In the genomic region with DNA sequence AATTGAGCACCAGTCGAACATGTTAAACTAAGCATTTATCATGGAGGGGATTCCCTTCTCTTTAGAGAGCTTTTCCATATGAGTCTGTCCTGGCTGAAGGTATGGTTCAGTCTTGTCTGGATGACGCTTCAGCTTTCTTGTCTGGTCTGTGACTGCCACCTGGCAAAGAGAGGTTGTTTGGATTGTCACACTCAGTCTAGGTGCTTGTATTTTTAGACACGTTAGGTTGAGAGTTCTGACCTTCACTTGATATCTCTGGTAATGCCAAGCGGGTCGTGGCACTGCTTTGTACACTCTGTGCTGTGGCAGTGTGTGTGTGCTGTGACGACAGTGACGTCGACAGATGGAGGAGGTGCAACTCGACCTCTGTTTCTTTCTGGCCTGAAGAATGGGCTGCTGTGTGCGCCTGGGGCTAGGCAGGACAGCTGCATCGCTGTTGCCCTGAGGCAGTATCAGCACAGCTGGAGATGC, we compare ENCODE assay signal across 13 cellular contexts. TPM values are rescaled to one million over a fixed set of nuclear protein-coding genes. Genes with fewer than 3 reads are reported as not detected.
DNase-seq lines count a peak whose midpoint lies in the region; ATAC-seq and TF ChIP-seq lines count a peak whose summit lies in the region.
"Had no signal": no experiment of that assay in that cellular context is flagged by ENCODE, and none has a peak within 500 bp of the region (broad histone marks: within the 10 kb centered on the region; RNA-seq: fewer than 3 reads in every experiment).

No MANE protein-coding gene starts in this region.

- POLR2A ChIA-PET in MCF 10A (lab: Yijun Ruan, JAX), result interaction anchor here (0.8 to 4.6 kb wide), 5 partner anchors 11 to 268 kb away, joined by 3 to 56 read pairs (median 5); a partner anchor contains a TSS

- H3K4me1 Mint-ChIP-seq in MCF 10A (ENCODE audit: insufficient read depth, unreplicated experiment) (peaks cover 13% of the 10 kb centered on the region), type B pancreatic cell (ENCODE audit: unreplicated experiment) (peaks cover 15% of the 10 kb centered on the region)
- H3K4me1 Mint-ChIP-seq in dendritic cell treated with granulocyte-macrophage colony-stimulating factor and Interleukin-4, amounts not matched to agents 40 ng/mL and 50 ng/mL, for 4 days (ENCODE audit: low read depth), result peaks cover 33% of the 10 kb centered on the region

- no peak overlapping the region for H3K4me3 ChIP-seq in mammary epithelial cell (replicated peaks in 1 of 3; ENCODE audit: insufficient read depth in 1 of 3, low read depth in 2 of 3, low read length in 3 of 3)
- H3K4me3 ChIP-seq in liver (ENCODE audit: low read depth in 1 of 3, low read length in 3 of 3), result no peak overlapping the region
- H3K4me3 ChIP-seq: HAP-1 had no signal

- TF ChIP-seq CTCF in MCF 10A (IDR thresholded peaks at IDR 0.05; ENCODE audit: unreplicated experiment) (no peak), mammary epithelial cell (conservative IDR thresholded peaks at IDR 0.05 in 1 of 2, IDR thresholded peaks at IDR 0.05 in 1 of 2; ENCODE audit: extremely low read depth in 1 of 2, insufficient read depth in 1 of 2, low read depth in 1 of 2, low read length in 2 of 2) (no peak), liver (IDR thresholded peaks at IDR 0.05; ENCODE audit: low read depth, low read length, missing input control) (peak; percentile 10), type B pancreatic cell (conservative IDR thresholded peaks at IDR 0.05) (no peak), omental fat pad (IDR thresholded peaks at IDR 0.05) (no peak)

- in situ Hi-C loops in mammary epithelial cell (cut with MboI; ENCODE audit: low sequenced_read_pairs in 2 of 2), result no loop called here

- CTCF ChIA-PET in MCF 10A (lab: Yijun Ruan, JAX), result interaction anchor here (0.6 to 7.5 kb wide), 6 partner anchors 9 to 199 kb away, joined by 3 to 84 read pairs (median 4); no protein-coding TSS in a partner anchor
- CTCF ChIA-PET in mammary epithelial cell (lab: Charles Lee; ENCODE audit: low non-redundant PET), result no interaction called here

- TF ChIP-seq RAD21 in liver (IDR thresholded peaks at IDR 0.05), result peak; percentile 63 to 72

- H3K27me3 ChIP-seq in mammary epithelial cell (ENCODE audit: insufficient read depth, low read length) (no peaks in the 10 kb centered on the region), liver (ENCODE audit: control insufficient read depth in 4 of 4, insufficient read depth in 4 of 4, low read length in 3 of 4) (no peaks in the 10 kb centered on the region)

- H3K9me3 Mint-ChIP-seq in MCF 10A (ENCODE audit: unreplicated experiment) (no peaks in the 10 kb centered on the region), type B pancreatic cell (no peaks in the 10 kb centered on the region)
- no peaks in the 10 kb centered on the region for H3K9me3 Mint-ChIP-seq in dendritic cell treated with granulocyte-macrophage colony-stimulating factor and Interleukin-4, amounts not matched to agents 40 ng/mL and 50 ng/mL, for 4 days
- H3K9me3 Mint-ChIP-seq: activated T-helper 1 cell treated with anti-CD3 and anti-CD28 coated beads, Interleukin-12 subunit alpha, Interleukin-12 subunit beta, Interleukin-2, Interleukin-4 antibody, amounts not matched to agents 30 ng/mL and 10 ng/mL and 1 ng/mL, durations not matched to agents 14 hours and 24 hours and 36 hours had no signal

- ATAC-seq in omental fat pad (ENCODE audit: low FRiP score), result no peak

- 61% methylated on average over 11 of the region's 11 CpGs for WGBS in mammary epithelial cell (ENCODE audit: low coverage, missing lambda C conversion rate)
- 37% methylated on average over 11 of the region's 11 CpGs for WGBS in liver

- H3K79me2 ChIP-seq in mammary epithelial cell (ENCODE audit: insufficient read depth, low read length), result peaks cover 92% of the 10 kb centered on the region

- no peaks in the 10 kb centered on the region for H3K9me3 ChIP-seq in mammary epithelial cell (replicated peaks; ENCODE audit: insufficient read depth, low read length)
- H3K9me3 ChIP-seq in liver (ENCODE audit: control insufficient read depth in 4 of 4, low read length in 3 of 4), result no peaks in the 10 kb centered on the region
- H3K9me3 ChIP-seq: HAP-1 had no signal

- intact Hi-C loops in MCF 10A (cut with micrococcal nuclease) (no loop called here), mammary epithelial cell (cut with micrococcal nuclease) (no loop called here)
- intact Hi-C loops in dendritic cell treated with granulocyte-macrophage colony-stimulating factor and Interleukin-4, amounts not matched to agents 40 ng/mL and 50 ng/mL, for 4 days (cut with micrococcal nuclease), result no loop called here

- H3K36me3 Mint-ChIP-seq in MCF 10A (ENCODE audit: insufficient read depth, unreplicated experiment), result peaks cover 21% of the 10 kb centered on the region
- peaks cover 39% of the 10 kb centered on the region for H3K36me3 Mint-ChIP-seq in dendritic cell treated with granulocyte-macrophage colony-stimulating factor and Interleukin-4, amounts not matched to agents 40 ng/mL and 50 ng/mL, for 4 days (ENCODE audit: low read depth)
- H3K36me3 Mint-ChIP-seq in type B pancreatic cell, result peaks cover 6% of the 10 kb centered on the region

- H3K27ac Mint-ChIP-seq in MCF 10A (ENCODE audit: low read depth, unreplicated experiment), result peak overlapping the region; percentile 40
- H3K27ac Mint-ChIP-seq in dendritic cell treated with granulocyte-macrophage colony-stimulating factor and Interleukin-4, amounts not matched to agents 40 ng/mL and 50 ng/mL, for 4 days, result peak overlapping the region; percentile 24
- H3K27ac Mint-ChIP-seq in type B pancreatic cell, result peak overlapping the region; percentile 75
- H3K27ac Mint-ChIP-seq: activated T-helper 1 cell treated with anti-CD3 and anti-CD28 coated beads, Interleukin-12 subunit alpha, Interleukin-12 subunit beta, Interleukin-2, Interleukin-4 antibody, amounts not matched to agents 30 ng/mL and 10 ng/mL and 1 ng/mL, durations not matched to agents 14 hours and 24 hours and 36 hours had no signal

- no peaks in the 10 kb centered on the region for H3K36me3 ChIP-seq in mammary epithelial cell (ENCODE audit: insufficient read depth, low read length)
- H3K36me3 ChIP-seq in liver (ENCODE audit: control insufficient read depth in 4 of 4, insufficient read depth in 3 of 4, low read depth in 1 of 4, low read length in 3 of 4), result no peaks in the 10 kb centered on the region

- H2AFZ ChIP-seq in mammary epithelial cell (ENCODE audit: low read depth, low read length), result no peak overlapping the region

- dilution Hi-C loops in mammary epithelial cell (cut with HindIII; ENCODE audit: low sequenced_read_pairs), result no loop called here

- H3K27me3 Mint-ChIP-seq in MCF 10A (ENCODE audit: insufficient read depth, unreplicated experiment) (no peaks in the 10 kb centered on the region), type B pancreatic cell (no peaks in the 10 kb centered on the region)
- no peaks in the 10 kb centered on the region for H3K27me3 Mint-ChIP-seq in dendritic cell treated with granulocyte-macrophage colony-stimulating factor and Interleukin-4, amounts not matched to agents 40 ng/mL and 50 ng/mL, for 4 days

- no peak for DNase-seq in MCF 10A (ENCODE audit: unreplicated experiment)
- no peak for DNase-seq in mammary epithelial cell
- no peak for DNase-seq in type B pancreatic cell (ENCODE audit: extremely low spot score, unreplicated experiment)
- DNase-seq in NCI-H2081 treated with DMSO at 0.1 percent for 48 hours (lab: John Stamatoyannopoulos, UW), result no peak
- DNase-seq in DMS 273 treated with DMSO at 0.1 percent for 48 hours (lab: John Stamatoyannopoulos, UW), result no peak
- no peak for DNase-seq in omental fat pad (ENCODE audit: low spot score)
- DNase-seq: cerebellar nuclear complex; foreskin melanocyte; stimulated activated CD4-positive, alpha-beta T cell treated with anti-CD3 and anti-CD28 coated beads, Interleukin-2, amount 100 ng/mL, for 24 hours had no signal

- H3K4me1 ChIP-seq in mammary epithelial cell (ENCODE audit: insufficient read depth, low read length), result no peaks in the 10 kb centered on the region
- peaks cover 4 to 19% (median 15%) of the 10 kb centered on the region in 4 donors for H3K4me1 ChIP-seq in liver (ENCODE audit: control insufficient read depth in 4 of 4, insufficient read depth in 4 of 4, low read length in 3 of 4)

- H3K4me3 Mint-ChIP-seq in MCF 10A (ENCODE audit: unreplicated experiment), result no peak overlapping the region
- no peak overlapping the region for H3K4me3 Mint-ChIP-seq in dendritic cell treated with granulocyte-macrophage colony-stimulating factor and Interleukin-4, amounts not matched to agents 40 ng/mL and 50 ng/mL, for 4 days
- no peak overlapping the region for H3K4me3 Mint-ChIP-seq in type B pancreatic cell
- H3K4me3 Mint-ChIP-seq: activated T-helper 1 cell treated with anti-CD3 and anti-CD28 coated beads, Interleukin-12 subunit alpha, Interleukin-12 subunit beta, Interleukin-2, Interleukin-4 antibody, amounts not matched to agents 30 ng/mL and 10 ng/mL and 1 ng/mL, durations not matched to agents 14 hours and 24 hours and 36 hours had no signal

- BruUV-seq in MCF 10A (replicated peaks; lab: Mats Ljungman, UMichigan) (no TSS peak), mammary epithelial cell (replicated peaks; lab: Mats Ljungman, UMichigan) (no TSS peak)

- no peak overlapping the region for H3K4me2 ChIP-seq in mammary epithelial cell (ENCODE audit: insufficient read depth, low read depth, low read length)

- no peak overlapping the region for H3K9ac ChIP-seq in mammary epithelial cell (ENCODE audit: insufficient read depth, low read length)
- peak overlapping the region in 1 of 2 donors; percentile 71 for H3K9ac ChIP-seq in liver (ENCODE audit: low read depth in 1 of 2, low read length in 2 of 2)

- no peaks in the 10 kb centered on the region for H4K20me1 ChIP-seq in mammary epithelial cell (ENCODE audit: insufficient read depth, low read length)

- H3K27ac ChIP-seq in mammary epithelial cell (ENCODE audit: insufficient read depth, low read depth, low read length), result no peak overlapping the region
- H3K27ac ChIP-seq in liver (ENCODE audit: low read depth in 1 of 2, low read length in 2 of 2), result peak overlapping the region; percentile 45 to 79

TF ChIP-seq in liver, 16 proteins besides CTCF, POLR2A, EP300 and RAD21 (continues in another document):
- TF ChIP-seq, protein P1, sequence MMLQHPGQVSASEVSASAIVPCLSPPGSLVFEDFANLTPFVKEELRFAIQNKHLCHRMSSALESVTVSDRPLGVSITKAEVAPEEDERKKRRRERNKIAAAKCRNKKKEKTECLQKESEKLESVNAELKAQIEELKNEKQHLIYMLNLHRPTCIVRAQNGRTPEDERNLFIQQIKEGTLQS (IDR thresholded peaks at IDR 0.05), result no peak
- TF ChIP-seq YY1 (IDR thresholded peaks at IDR 0.05), result peak; percentile 71
- peak; percentile 68 for TF ChIP-seq TAF1 (conservative IDR thresholded peaks at IDR 0.05)

RNA-seq across cellular contexts. Expression of a gene that starts 12.6 kb away (rescaled TPM):
- 16.5 and 25.5 TPM in 2 replicates for total RNA-seq in MCF 10A (2022)
- total RNA-seq in mammary epithelial cell, result 10 to 100 TPM; 20.6 to 34.8 TPM
- 7.4 TPM for polyA plus RNA-seq in mammary epithelial cell
- 60.6 TPM for polyA minus RNA-seq in mammary epithelial cell
- total RNA-seq in liver, result 10 to 100 TPM in 1 of 2 donors, 1 to 10 TPM in 1; 5.6 to 11.9 TPM
- 1 to 10 TPM; 2.8 to 2.9 TPM for polyA plus RNA-seq in liver
- total RNA-seq in type B pancreatic cell (ENCODE audit: low replicate concordance), result 9.2 and 13.6 TPM in 2 replicates
- 10 to 100 TPM in 3 of 4 donors, 1 to 10 TPM in 1; 5.8 to 83.1 (median 21.6) TPM for total RNA-seq in omental fat pad

Comparison
In these comparisons a context has a peak if more than half of its experiments do, and no peak if none do; other contexts are left out.
1. H3K27ac Mint-ChIP-seq: peak in every context shown above with its lines; median percentile 75 in type B pancreatic cell; 40 in MCF 10A; 24 in dendritic cell treated with granulocyte-macrophage colony-stimulating factor and Interleukin-4, amounts not matched to agents 40 ng/mL and 50 ng/mL, for 4 days.